12 cellular contexts compared by ENCODE assay signal in genomic region chr11:105611837-105612480, GRCh38. TPM values are rescaled to one million over a fixed set of nuclear protein-coding genes. Genes with fewer than 3 reads are reported as not detected.
DNase-seq lines count a peak whose midpoint lies in the region; ATAC-seq and TF ChIP-seq lines count a peak whose summit lies in the region.
"Had no signal": no experiment of that assay in that cellular context is flagged by ENCODE, and none has a peak within 500 bp of the region (broad histone marks: within the 10 kb centered on the region; RNA-seq: fewer than 3 reads in every experiment).

No MANE protein-coding gene starts in this region.

- H2AFZ ChIP-seq in GM23338: no peak overlapping the region

- H3K9me3 Mint-ChIP-seq in GM23338 (no peaks in the 10 kb centered on the region), endothelial cell (ENCODE audit: unreplicated experiment) (no peaks in the 10 kb centered on the region)

- H3K9ac ChIP-seq in NT2/D1 (ENCODE audit: insufficient read length, low read depth): no peak overlapping the region

- H3K27me3 ChIP-seq in GM23338 (ENCODE audit: insufficient read depth): peaks cover 13% of the 10 kb centered on the region; the same call in 1 of the 2 replicates
- H3K27me3 ChIP-seq in NT2/D1 (ENCODE audit: insufficient read depth, insufficient read length): peaks cover 32% of the 10 kb centered on the region

- no peaks in the 10 kb centered on the region for H3K9me3 ChIP-seq in NT2/D1 (ENCODE audit: insufficient read depth, low read length)
- H3K9me3 ChIP-seq: Caco-2 had no signal

- intact Hi-C loops in left colon (cut with DNase I, micrococcal nuclease): no loop called here

- DNase-seq in GM23338 (ENCODE audit: low spot score): peak; percentile 46
- peak; percentile 9 for DNase-seq in NT2/D1 (ENCODE audit: low read depth, low spot score)
- DNase-seq in endothelial cell (ENCODE audit: low spot score): no peak
- peak; percentile 69 for DNase-seq in pons (ENCODE audit: low spot score)
- DNase-seq in dermis blood vessel endothelial cell: no peak
- no peak for DNase-seq in left colon
- DNase-seq: activated CD4-positive, alpha-beta T cell treated with anti-CD3 and anti-CD28 coated beads for 36 hours; activated T-cell treated with anti-CD3 and anti-CD28 coated beads, Interleukin-2, amount 50 U/mL, for 48 hours; Caco-2; NCI-H1092 had no signal

- no peaks in the 10 kb centered on the region for H3K36me3 ChIP-seq in GM23338 (ENCODE audit: insufficient read depth)
- no peaks in the 10 kb centered on the region for H3K36me3 ChIP-seq in NT2/D1 (ENCODE audit: insufficient read depth, insufficient read length, low read length)

- no peaks in the 10 kb centered on the region for H3F3A ChIP-seq in GM23338 (replicated peaks; ENCODE audit: low read depth)

- no peaks in the 10 kb centered on the region for H3K9me2 ChIP-seq in GM23338 (ENCODE audit: insufficient read depth)

- H4K20me1 ChIP-seq in GM23338 (replicated peaks; ENCODE audit: insufficient read depth): no peaks in the 10 kb centered on the region

- H3K4me2 ChIP-seq in GM23338: peak overlapping the region; percentile 84

- peak overlapping the region; percentile 89 for H3K27ac Mint-ChIP-seq in GM23338
- peak overlapping the region; percentile 93 for H3K27ac Mint-ChIP-seq in endothelial cell (ENCODE audit: unreplicated experiment)
- H3K27ac Mint-ChIP-seq: activated CD4-positive, alpha-beta T cell treated with anti-CD3 and anti-CD28 coated beads for 36 hours had no signal

- H3K27ac ChIP-seq in GM23338 (ENCODE audit: low read depth): peak overlapping the region; percentile 87

- H3K4me3 ChIP-seq in GM23338: peak overlapping the region; percentile 73
- H3K4me3 ChIP-seq in NT2/D1 (ENCODE audit: insufficient read length, low read depth): peak overlapping the region; percentile 15

- H3K27me3 Mint-ChIP-seq in GM23338 (ENCODE audit: insufficient read depth, low read depth, poor library complexity) (peaks cover 17% of the 10 kb centered on the region), endothelial cell (ENCODE audit: unreplicated experiment) (peaks cover 1% of the 10 kb centered on the region)

- peaks cover 6% of the 10 kb centered on the region; the same call in 2 of the 3 replicates for H3K36me3 Mint-ChIP-seq in GM23338 (ENCODE audit: low read depth)
- H3K36me3 Mint-ChIP-seq in endothelial cell (ENCODE audit: low read depth, unreplicated experiment): no peaks in the 10 kb centered on the region

- ATAC-seq in GM23338: peak; percentile 23
- ATAC-seq in left colon: no peak
- no peak for ATAC-seq in HG03342 (IDR thresholded peaks at IDR 0.05; ENCODE audit: unreplicated experiment)
- ATAC-seq: activated CD4-positive, alpha-beta T cell treated with anti-CD3 and anti-CD28 coated beads for 36 hours had no signal

- H3K4me3 Mint-ChIP-seq in GM23338: peak overlapping the region; percentile 84
- peak overlapping the region; percentile 84 for H3K4me3 Mint-ChIP-seq in endothelial cell (ENCODE audit: unreplicated experiment)
- H3K4me3 Mint-ChIP-seq: activated CD4-positive, alpha-beta T cell treated with anti-CD3 and anti-CD28 coated beads for 36 hours had no signal

- TF ChIP-seq CTCF in GM23338 (conservative IDR thresholded peaks at IDR 0.05; ENCODE audit: low read depth in 2 of 2) (no peak), endothelial cell (IDR thresholded peaks at IDR 0.05; ENCODE audit: unreplicated experiment) (no peak)

- H3K4me1 ChIP-seq in GM23338 (ENCODE audit: insufficient read depth): peaks cover 29% of the 10 kb centered on the region
- no peaks in the 10 kb centered on the region for H3K4me1 ChIP-seq in NT2/D1 (ENCODE audit: insufficient read depth, insufficient read length)
- H3K4me1 ChIP-seq: Caco-2 had no signal

- peaks cover 23% of the 10 kb centered on the region for H3K79me2 ChIP-seq in GM23338 (replicated peaks; ENCODE audit: insufficient read depth)

- H3K4me1 Mint-ChIP-seq in GM23338: peaks cover 21% of the 10 kb centered on the region; the same call in 2 of the 3 replicates
- peaks cover 20% of the 10 kb centered on the region for H3K4me1 Mint-ChIP-seq in endothelial cell (ENCODE audit: unreplicated experiment)

TF ChIP-seq in GM23338, 12 proteins besides CTCF, POLR2A, EP300 and RAD21:
- TF ChIP-seq JUNB (IDR thresholded peaks at IDR 0.05; ENCODE audit: unreplicated experiment): no peak
- peak; percentile 54; the same call in 1 of the 2 replicates for TF ChIP-seq POLR2AphosphoS5 (IDR thresholded peaks at IDR 0.05; ENCODE audit: low read depth)
TF ChIP-seq in GM23338: peak in this region for 1.

RNA-seq across cellular contexts. Expression of gene GRIA4, which starts 2.1 kb away (rescaled TPM):
- 45.5 and 71.1 TPM in 2 replicates for total RNA-seq in GM23338 (2014; rRNA removed; shearing (Covaris generic))
- polyA plus RNA-seq in GM23338 (2016; fragmentation: Nextera tagmentation; extraction: Ambion mirVana): 13.5 and 17.8 TPM in 2 replicates
- total RNA-seq in endothelial cell (ENCODE audit: unreplicated experiment): 8.7 TPM
- total RNA-seq in dermis blood vessel endothelial cell: not detected in 2 replicates
- total RNA-seq in left colon: 1 to 10 TPM in 1 of 2 donors, under 1 TPM in 1; 0.89 to 2.5 TPM
- total RNA-seq: activated CD4-positive, alpha-beta T cell treated with anti-CD3 and anti-CD28 coated beads for 36 hours; Caco-2; subcutaneous adipose tissue had no signal

Comparison
In these comparisons a context has a peak if more than half of its experiments do, and no peak if none do; other contexts are left out.
1. DNase-seq: peak in GM23338 (single experiment), NT2/D1 (single experiment) and pons (single experiment); none in endothelial cell (single experiment), dermis blood vessel endothelial cell (single experiment) and left colon (0 of 2).